8 cellular contexts compared by ENCODE assay signal in genomic region chr15:31364301-31365031, GRCh38. TPM values are rescaled to one million over a fixed set of nuclear protein-coding genes. Genes with fewer than 3 reads are reported as not detected.
A peak's percentile ranks its signal among the peaks of the same experiment; 100 is the strongest.
DNase-seq lines count a peak whose midpoint lies in the region; ATAC-seq and TF ChIP-seq lines count a peak whose summit lies in the region.

No MANE protein-coding gene starts in this region.

- no peaks in the 10 kb centered on the region for H4K20me1 ChIP-seq in DOHH2 (ENCODE audit: control insufficient read depth, insufficient read depth, low read depth, low read length)

- peaks cover 94% of the 10 kb centered on the region for H3K79me2 ChIP-seq in DOHH2 (ENCODE audit: control insufficient read depth, low read length)

- TF ChIP-seq POLR2A in ovary (IDR thresholded peaks at IDR 0.05) = no peak

- peak overlapping the region; percentile 91 for H3K4me2 ChIP-seq in DOHH2 (ENCODE audit: low read length)

- H3K27ac ChIP-seq in DOHH2 (ENCODE audit: low read depth, low read length) (peak overlapping the region; percentile 99), ovary (peak overlapping the region in 1 of 2 donors; percentile 71)

- peaks cover 99% of the 10 kb centered on the region for H3K4me1 ChIP-seq in DOHH2 (ENCODE audit: control insufficient read depth, low read length)
- peaks cover 18% of the 10 kb centered on the region for H3K4me1 ChIP-seq in ovary (ENCODE audit: insufficient read depth)

- DNase-seq in NCI-H345 treated with DMSO at 0.1 percent for 48 hours (lab: John Stamatoyannopoulos, UW; ENCODE audit: unreplicated experiment) = peak; percentile 62
- peak; percentile 56 for DNase-seq in cerebellum (ENCODE audit: low spot score)
- peak; percentile 39 for DNase-seq in natural killer cell treated with Interleukin-12 subunit alpha and Interleukin-12 subunit beta and Interleukin-15 and Interleukin-18, amount 100 ng/mL, for 72 hours (ENCODE audit: low spot score)
- no peak for DNase-seq in GM10248 (ENCODE audit: extremely low spot score)
- DNase-seq in D341Med (ENCODE audit: low spot score) = no peak
- no peak for DNase-seq in ovary

- peaks cover 1% of the 10 kb centered on the region for H3K36me3 Mint-ChIP-seq in natural killer cell treated with Interleukin-12 subunit alpha and Interleukin-12 subunit beta and Interleukin-15 and Interleukin-18, amount 100 ng/mL, for 72 hours

- TF ChIP-seq EP300 in ovary (IDR thresholded peaks at IDR 0.05) = no peak

- no peaks in the 10 kb centered on the region for H3K9me2 ChIP-seq in DOHH2 (replicated peaks; ENCODE audit: control insufficient read depth, low read length)

- intact Hi-C loops in ovary (cut with DNase I) = loop anchor here in 3 of 4 donors (5.0 to 10.0 kb wide), 4 partner anchors 37 to 120 kb away; partner anchors contain the start of gene KLF13 (in 3 of the 3)

- POLR2A ChIA-PET in GM10248 (lab: Yijun Ruan, JAX) = interaction anchor here (0.8 to 1.6 kb wide), 4 partner anchors 8 to 73 kb away, joined by 3 to 9 read pairs (median 4); no protein-coding TSS in a partner anchor

- CTCF ChIA-PET in GM10248 (lab: Yijun Ruan, JAX) = interaction anchor here (0.9 to 5.8 kb wide), 12 partner anchors 8 to 164 kb away, joined by 3 to 47 read pairs (median 6); no protein-coding TSS in a partner anchor

- no peak for ATAC-seq in natural killer cell treated with Interleukin-12 subunit alpha and Interleukin-12 subunit beta and Interleukin-15 and Interleukin-18, amount 100 ng/mL, for 72 hours
- ATAC-seq in GM21360 (IDR thresholded peaks at IDR 0.05; ENCODE audit: unreplicated experiment) = no peak

- peaks cover 40% of the 10 kb centered on the region for H3F3A ChIP-seq in DOHH2 (ENCODE audit: control insufficient read depth, insufficient read depth)

- H3K27ac Mint-ChIP-seq in natural killer cell treated with Interleukin-12 subunit alpha and Interleukin-12 subunit beta and Interleukin-15 and Interleukin-18, amount 100 ng/mL, for 72 hours = peak overlapping the region; percentile 83 to 99

- H3K9me3 Mint-ChIP-seq in natural killer cell treated with Interleukin-12 subunit alpha and Interleukin-12 subunit beta and Interleukin-15 and Interleukin-18, amount 100 ng/mL, for 72 hours = no peaks in the 10 kb centered on the region

- H3K36me3 ChIP-seq in DOHH2 (ENCODE audit: control insufficient read depth, low read length) (peaks cover 41% of the 10 kb centered on the region), ovary (no peaks in the 10 kb centered on the region)

- no peaks in the 10 kb centered on the region for H3K27me3 Mint-ChIP-seq in natural killer cell treated with Interleukin-12 subunit alpha and Interleukin-12 subunit beta and Interleukin-15 and Interleukin-18, amount 100 ng/mL, for 72 hours

- no peaks in the 10 kb centered on the region for H3K9me3 ChIP-seq in DOHH2 (ENCODE audit: control insufficient read depth, insufficient read depth, low read length)
- no peaks in the 10 kb centered on the region for H3K9me3 ChIP-seq in ovary

- TF ChIP-seq CTCF in DOHH2 (IDR thresholded peaks at IDR 0.05; ENCODE audit: low read depth, low read length, poor library complexity, severe bottlenecking) (no peak), GM10248 (IDR thresholded peaks at IDR 0.05; ENCODE audit: control extremely low read depth, extremely low read depth, low read depth, missing control alignments) (no peak), ovary (IDR thresholded peaks at IDR 0.05) (no peak)

- peak overlapping the region; percentile 89 for H3K4me3 Mint-ChIP-seq in natural killer cell treated with Interleukin-12 subunit alpha and Interleukin-12 subunit beta and Interleukin-15 and Interleukin-18, amount 100 ng/mL, for 72 hours

- no peaks in the 10 kb centered on the region for H3K27me3 ChIP-seq in DOHH2 (ENCODE audit: control insufficient read depth, low read length)
- no peaks in the 10 kb centered on the region for H3K27me3 ChIP-seq in ovary

- H3K4me1 Mint-ChIP-seq in natural killer cell treated with Interleukin-12 subunit alpha and Interleukin-12 subunit beta and Interleukin-15 and Interleukin-18, amount 100 ng/mL, for 72 hours (ENCODE audit: low read depth in 2 of 2) = peaks cover 86 to 99% of the 10 kb centered on the region in 2 donors

- WGBS in ovary, 3 donors = 85 to 90% (median 88%) methylated on average over 10 of the region's 10 CpGs

- H3K4me3 ChIP-seq in DOHH2 (ENCODE audit: low read length) (peak overlapping the region; percentile 75), ovary (no peak overlapping the region)

RNA-seq across cellular contexts. Expression of gene KLF13, which starts 37.8 kb away (rescaled TPM):
- total RNA-seq in cerebellum (28.9 TPM), ovary (10 to 100 TPM; 14.8 to 58.2 (median 36.0) TPM)
- 100 to 1,000 TPM in 1 of 2 donors, 10 to 100 TPM in 1; 95.1 to 153 TPM for total RNA-seq in natural killer cell treated with Interleukin-12 subunit alpha and Interleukin-12 subunit beta and Interleukin-15 and Interleukin-18, amount 100 ng/mL, for 72 hours
- 10 to 100 TPM; 15.9 to 52.7 TPM for polyA plus RNA-seq in ovary

Comparison
In these comparisons a context has a peak if more than half of its experiments do, and no peak if none do; other contexts are left out.
1. DNase-seq: peak in NCI-H345 treated with DMSO at 0.1 percent for 48 hours (single experiment), cerebellum (single experiment) and natural killer cell treated with Interleukin-12 subunit alpha and Interleukin-12 subunit beta and Interleukin-15 and Interleukin-18, amount 100 ng/mL, for 72 hours (single experiment); none in GM10248 (single experiment), D341Med (single experiment) and ovary (0 of 5).